Comparison of ENCODE assay signal across 11 cellular contexts in the genomic region with DNA sequence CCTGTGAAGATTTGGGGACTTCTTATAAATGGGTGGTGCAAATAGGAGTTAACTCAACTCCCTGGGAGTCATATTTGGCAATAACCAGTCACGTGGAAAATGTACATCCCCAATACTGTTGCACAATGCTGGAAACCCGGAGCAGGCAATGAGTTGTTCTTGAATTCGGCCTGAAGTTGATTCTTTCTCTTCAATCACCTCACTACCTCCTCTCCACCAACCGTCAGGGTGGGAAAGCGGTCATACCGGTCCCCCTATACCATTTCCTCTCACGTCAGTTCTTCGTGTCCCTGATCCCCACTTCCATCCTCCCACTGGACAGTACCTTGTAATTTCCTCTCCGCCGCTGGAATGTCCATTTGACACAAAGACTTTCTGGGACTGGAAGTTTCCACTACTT. TPM values are rescaled to one million over a fixed set of nuclear protein-coding genes. Genes with fewer than 3 reads are reported as not detected.
DNase-seq lines count a peak whose midpoint lies in the region; ATAC-seq and TF ChIP-seq lines count a peak whose summit lies in the region.
"Had no signal": no experiment of that assay in that cellular context is flagged by ENCODE, and none has a peak within 500 bp of the region (broad histone marks: within the 10 kb centered on the region; RNA-seq: fewer than 3 reads in every experiment).

No MANE protein-coding gene starts in this region.

- peak; percentile 59 for DNase-seq in activated CD8-positive, alpha-beta memory T cell treated with anti-CD3 and anti-CD28 coated beads for 24 hours
- no peak for DNase-seq in activated CD8-positive, alpha-beta memory T cell treated with anti-CD3 and anti-CD28 coated beads, Interleukin-2, amount 50 U/mL, for 4 hours
- no peak for DNase-seq in suprapubic skin (ENCODE audit: low spot score in 2 of 2)
- DNase-seq in stimulated activated CD4-positive, alpha-beta T cell treated with anti-CD3 and anti-CD28 coated beads, Interleukin-2, amount 100 ng/mL, for 24 hours: no peak
- no peak for DNase-seq in NCI-H524 (lab: John Stamatoyannopoulos, UW)
- DNase-seq: midbrain, NCI-H187 treated with DMSO at 0.1 percent for 48 hours had no signal

- peak; percentile 14 for ATAC-seq in activated T-helper 17 cell treated with anti-CD3 and anti-CD28 coated beads, Interleukin-2, amount 50 U/mL, for 72 hours (replicated peaks)
- ATAC-seq in gastroesophageal sphincter (no peak), HG02588 (IDR thresholded peaks at IDR 0.05; ENCODE audit: unreplicated experiment) (no peak)

- TF ChIP-seq CTCF in gastroesophageal sphincter (IDR thresholded peaks at IDR 0.05) (no peak), suprapubic skin (IDR thresholded peaks at IDR 0.05) (no peak)

- 75 to 80% methylated on average over 8 to 10 of the region's 10 CpGs for WGBS in gastroesophageal sphincter (ENCODE audit: low coverage in 1 of 2), 2 donors
- WGBS in suprapubic skin: 71% methylated on average over 10 of the region's 10 CpGs

- peaks cover 0 to 18% of the 10 kb centered on the region in 2 donors for H3K36me3 ChIP-seq in gastroesophageal sphincter
- peaks cover 5% of the 10 kb centered on the region for H3K36me3 ChIP-seq in suprapubic skin

- peaks cover 3% of the 10 kb centered on the region for H3K9me3 Mint-ChIP-seq in activated T-helper 17 cell treated with anti-CD3 and anti-CD28 coated beads, Interleukin-2, amount 50 U/mL, for 72 hours

- H3K36me3 Mint-ChIP-seq in activated T-helper 17 cell treated with anti-CD3 and anti-CD28 coated beads, Interleukin-2, amount 50 U/mL, for 72 hours (ENCODE audit: low read depth): peaks cover 85% of the 10 kb centered on the region

- TF ChIP-seq EP300 in gastroesophageal sphincter (IDR thresholded peaks at IDR 0.05): no peak
- TF ChIP-seq EP300 in suprapubic skin (IDR thresholded peaks at IDR 0.05): no peak

- H3K27me3 Mint-ChIP-seq in activated T-helper 17 cell treated with anti-CD3 and anti-CD28 coated beads, Interleukin-2, amount 50 U/mL, for 72 hours: no peaks in the 10 kb centered on the region

- no peaks in the 10 kb centered on the region for H3K9me3 ChIP-seq in gastroesophageal sphincter
- no peaks in the 10 kb centered on the region for H3K9me3 ChIP-seq in suprapubic skin

- H3K4me3 ChIP-seq in gastroesophageal sphincter (peak overlapping the region; percentile 15 to 50), suprapubic skin (peak overlapping the region; percentile 48)

- H3K4me3 Mint-ChIP-seq in activated T-helper 17 cell treated with anti-CD3 and anti-CD28 coated beads, Interleukin-2, amount 50 U/mL, for 72 hours: peak overlapping the region; percentile 89

- H3K4me1 ChIP-seq in gastroesophageal sphincter (peaks cover 0 to 44% (median 5%) of the 10 kb centered on the region in 3 donors), suprapubic skin (peaks cover 5% of the 10 kb centered on the region)

- TF ChIP-seq POLR2A in gastroesophageal sphincter (IDR thresholded peaks at IDR 0.05): no peak
- TF ChIP-seq POLR2A in suprapubic skin (IDR thresholded peaks at IDR 0.05): no peak

- peak overlapping the region; percentile 97 for H3K27ac Mint-ChIP-seq in activated T-helper 17 cell treated with anti-CD3 and anti-CD28 coated beads, Interleukin-2, amount 50 U/mL, for 72 hours

- H3K27ac ChIP-seq in gastroesophageal sphincter: peak overlapping the region in 2 of 4 donors; percentile 15 to 69
- no peak overlapping the region for H3K27ac ChIP-seq in suprapubic skin

- peaks cover 38% of the 10 kb centered on the region for H3K4me1 Mint-ChIP-seq in activated T-helper 17 cell treated with anti-CD3 and anti-CD28 coated beads, Interleukin-2, amount 50 U/mL, for 72 hours

- H3K27me3 ChIP-seq in gastroesophageal sphincter (peaks cover 3% of the 10 kb centered on the region), suprapubic skin (no peaks in the 10 kb centered on the region)

RNA-seq across cellular contexts. Expression of a gene that starts 2.8 kb away (rescaled TPM):
- total RNA-seq in activated T-helper 17 cell treated with anti-CD3 and anti-CD28 coated beads, Interleukin-2, amount 50 U/mL, for 72 hours: 100 to 1,000 TPM; 106 to 142 TPM
- 10 to 100 TPM; 16.8 to 43.3 (median 32.5) TPM for total RNA-seq in gastroesophageal sphincter
- total RNA-seq in suprapubic skin: 10 to 100 TPM in 1 of 4 donors, 1 to 10 TPM in 3; 2.8 to 15.0 (median 7.7) TPM

RNA-seq across cellular contexts. Expression of a gene that starts 23.6 kb away (rescaled TPM):
- total RNA-seq in activated T-helper 17 cell treated with anti-CD3 and anti-CD28 coated beads, Interleukin-2, amount 50 U/mL, for 72 hours: 1 to 10 TPM; 5.1 to 5.6 TPM
- total RNA-seq in gastroesophageal sphincter (10 to 100 TPM in 1 of 4 donors, 1 to 10 TPM in 3; 4.2 to 14.3 (median 7.9) TPM), suprapubic skin (1 to 10 TPM in 3 of 4 donors, under 1 TPM in 1; 0.38 to 3.9 (median 2.2) TPM)
- total RNA-seq: A673 had no signal

RNA-seq across cellular contexts. Expression of a gene that starts 54.5 kb away (rescaled TPM):
- total RNA-seq in activated T-helper 17 cell treated with anti-CD3 and anti-CD28 coated beads, Interleukin-2, amount 50 U/mL, for 72 hours: 10 to 100 TPM; 29.1 to 44.9 TPM
- 10 to 100 TPM in 2 of 4 donors, 1 to 10 TPM in 2; 3.3 to 14.9 (median 9.7) TPM for total RNA-seq in gastroesophageal sphincter
- total RNA-seq in suprapubic skin: 1 to 10 TPM; 2.0 to 8.2 (median 2.9) TPM
